ENCODE assay signal across 8 cellular contexts in the genomic region with DNA sequence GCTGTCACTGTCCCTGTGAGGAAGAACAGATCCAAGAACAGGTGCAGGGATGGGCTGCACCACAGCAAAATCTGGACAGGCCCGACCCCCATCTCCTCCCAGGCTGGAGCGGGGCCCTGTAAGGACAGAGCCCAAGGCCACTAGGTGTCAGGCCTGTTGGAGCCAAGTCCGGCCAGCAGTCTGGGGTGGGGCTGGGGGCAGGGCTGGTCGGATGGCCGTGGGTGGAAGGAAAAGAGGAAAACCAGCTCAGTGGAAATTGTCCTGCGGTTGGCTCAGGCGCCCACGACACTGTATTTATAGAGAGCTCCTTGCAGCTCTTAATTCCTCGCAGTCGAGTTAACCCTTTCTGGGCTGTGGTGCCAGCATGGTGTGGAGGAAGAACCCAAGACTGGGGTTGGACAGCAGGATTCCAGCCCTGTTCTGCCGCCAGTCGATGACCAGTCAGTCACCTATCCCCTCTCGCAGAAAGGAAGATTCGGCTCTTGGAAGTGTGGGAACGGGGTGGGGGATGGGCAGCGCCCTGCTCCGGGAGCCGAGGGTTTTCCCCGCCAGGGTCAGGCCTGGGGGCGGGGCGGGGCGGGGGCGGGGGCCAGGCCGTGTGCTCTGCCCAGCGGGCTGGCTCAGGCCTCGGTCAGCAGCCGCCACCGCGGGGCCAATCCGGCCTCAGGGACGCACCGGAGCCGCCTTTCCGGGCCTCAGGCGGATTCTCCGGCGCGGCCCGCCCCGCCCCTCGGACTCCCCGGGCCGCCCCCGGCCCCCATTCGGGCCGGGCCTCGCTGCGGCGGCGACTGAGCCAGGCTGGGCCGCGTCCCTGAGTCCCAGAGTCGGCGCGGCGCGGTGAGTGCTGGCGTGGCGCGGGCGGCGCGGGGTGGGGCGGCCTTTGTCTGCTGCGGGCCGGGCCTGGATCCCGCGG. TPM values are rescaled to one million over a fixed set of nuclear protein-coding genes. Genes with fewer than 3 reads are reported as not detected.
DNase-seq lines count a peak whose midpoint lies in the region; ATAC-seq and TF ChIP-seq lines count a peak whose summit lies in the region.

A gene (plus strand): TSS at position 760 of the 913 bp plus-strand sequence. CDS start 15,257 bp downstream, outside the sequence.

- H3K4me1 ChIP-seq in HUES6 (ENCODE audit: control insufficient read depth, insufficient read depth, low read length) (peaks cover 31% of the 10 kb centered on the region), esophagus squamous epithelium (peaks cover 36 to 65% (median 36%) of the 10 kb centered on the region in 3 donors), thyroid gland (peaks cover 7 to 34% of the 10 kb centered on the region in 2 donors)

- H3K4me1 Mint-ChIP-seq in activated CD4-positive, alpha-beta memory T cell treated with anti-CD3 and anti-CD28 coated beads for 36 hours (ENCODE audit: low read depth), result peaks cover 36% of the 10 kb centered on the region

- no peaks in the 10 kb centered on the region for H3K9me3 Mint-ChIP-seq in activated CD4-positive, alpha-beta memory T cell treated with anti-CD3 and anti-CD28 coated beads for 36 hours

- H3K36me3 ChIP-seq in HUES6 (ENCODE audit: control insufficient read depth, insufficient read depth, low read length) (no peaks in the 10 kb centered on the region), esophagus squamous epithelium (no peaks in the 10 kb centered on the region), thyroid gland (no peaks in the 10 kb centered on the region)

- ATAC-seq in GM21447 (IDR thresholded peaks at IDR 0.05; ENCODE audit: unreplicated experiment) (no peak), HG03108 (IDR thresholded peaks at IDR 0.05; ENCODE audit: unreplicated experiment) (no peak)

- H3K4me3 Mint-ChIP-seq in activated CD4-positive, alpha-beta memory T cell treated with anti-CD3 and anti-CD28 coated beads for 36 hours, result peak within 1 kb of the TSS; percentile 70

- H3K9ac ChIP-seq in HUES6 (ENCODE audit: low read length), result peak within 1 kb of the TSS; percentile 83

- H3K27me3 Mint-ChIP-seq in activated CD4-positive, alpha-beta memory T cell treated with anti-CD3 and anti-CD28 coated beads for 36 hours, result peaks cover 46% of the 10 kb centered on the region

- no peaks in the 10 kb centered on the region for H3K27me3 ChIP-seq in HUES6 (ENCODE audit: control insufficient read depth, insufficient read depth, low read length)
- H3K27me3 ChIP-seq in esophagus squamous epithelium, result peaks cover 0 to 98% (median 0%) of the 10 kb centered on the region in 4 donors
- H3K27me3 ChIP-seq in thyroid gland, result no peaks in the 10 kb centered on the region

- CTCF ChIA-PET in activated CD4-positive, alpha-beta memory T cell treated with anti-CD3 and anti-CD28 coated beads for 36 hours (lab: Charles Lee), result interaction anchor here (0.9 to 14.4 kb wide), 5 partner anchors 11 to 126 kb away, joined by 3 to 432 read pairs (median 5); no protein-coding TSS in a partner anchor

- peak; percentile 71 for DNase-seq in Daoy (ENCODE audit: low read depth)
- peak; percentile 38 for DNase-seq in activated CD4-positive, alpha-beta memory T cell treated with anti-CD3 and anti-CD28 coated beads for 36 hours
- DNase-seq in esophagus squamous epithelium (lab: John Stamatoyannopoulos, UW), result no peak
- peak; percentile 77 for DNase-seq in middle frontal gyrus (ENCODE audit: extremely low spot score, low spot score)
- DNase-seq in thyroid gland, result peak; percentile 83 to 85

- H3K4me3 ChIP-seq in HUES6 (ENCODE audit: low read depth, low read length) (peak within 1 kb of the TSS; percentile 92), esophagus squamous epithelium (peak within 1 kb of the TSS; percentile 42 to 70 (median 65)), thyroid gland (replicated peaks in 1 of 3) (peak within 1 kb of the TSS; percentile 54 to 97 (median 90))

- H3K9me3 ChIP-seq in HUES6 (ENCODE audit: control insufficient read depth, insufficient read depth, low read depth, low read length) (no peaks in the 10 kb centered on the region), esophagus squamous epithelium (no peaks in the 10 kb centered on the region), thyroid gland (no peaks in the 10 kb centered on the region)

- H3K27ac Mint-ChIP-seq in activated CD4-positive, alpha-beta memory T cell treated with anti-CD3 and anti-CD28 coated beads for 36 hours, result no peak within 1 kb of the TSS

- peak in 1 of 4 donors; percentile 43 for TF ChIP-seq POLR2A in esophagus squamous epithelium (IDR thresholded peaks at IDR 0.05)
- peak in 1 of 2 donors; percentile 4 for TF ChIP-seq POLR2A in thyroid gland (IDR thresholded peaks at IDR 0.05)

- H3K36me3 Mint-ChIP-seq in activated CD4-positive, alpha-beta memory T cell treated with anti-CD3 and anti-CD28 coated beads for 36 hours, result no peaks in the 10 kb centered on the region

- no peak for TF ChIP-seq CTCF in esophagus squamous epithelium (IDR thresholded peaks at IDR 0.05)
- TF ChIP-seq CTCF in thyroid gland (IDR thresholded peaks at IDR 0.05), result peak in 4 of 6 experiments; percentile 14 to 39 (median 29)

- intact Hi-C loops in activated CD4-positive, alpha-beta memory T cell treated with anti-CD3 and anti-CD28 coated beads for 36 hours (cut with micrococcal nuclease), result loop anchor here (1.0 kb wide), 1 partner anchor 13 kb away; no protein-coding TSS in a partner anchor
- intact Hi-C loops in esophagus squamous epithelium (cut with DNase I) (no loop called here), thyroid gland (cut with DNase I) (no loop called here)

- 3 to 23% methylated on average over 5 to 7 of the region's 68 CpGs for WGBS in esophagus squamous epithelium, 2 donors
- 3 to 8% methylated on average over 10 to 16 of the region's 68 CpGs for WGBS in thyroid gland, 2 donors

- H3K27ac ChIP-seq in HUES6 (ENCODE audit: low read depth, low read length), result peak within 1 kb of the TSS; percentile 90; the same call in 1 of the 2 replicates
- peak within 1 kb of the TSS; percentile 69 to 86 (median 80) for H3K27ac ChIP-seq in esophagus squamous epithelium
- H3K27ac ChIP-seq in thyroid gland, result peak within 1 kb of the TSS; percentile 58 to 87 (median 79)

- POLR2A ChIA-PET in activated CD4-positive, alpha-beta memory T cell treated with anti-CD3 and anti-CD28 coated beads for 36 hours (lab: Charles Lee), result interaction anchor here (1.5 kb wide), 1 partner anchor 14 kb away, joined by 4 read pairs; no protein-coding TSS in a partner anchor

RNA-seq across cellular contexts. Expression of the gene that starts here (rescaled TPM):
- total RNA-seq in Daoy (2014; rRNA removed; shearing (Covaris generic)), result 24.6 and 24.7 TPM in 2 replicates
- 1 to 10 TPM; 3.7 to 4.9 TPM for total RNA-seq in activated CD4-positive, alpha-beta memory T cell treated with anti-CD3 and anti-CD28 coated beads for 36 hours
- total RNA-seq in esophagus squamous epithelium (10 to 100 TPM; 12.9 to 21.9 (median 19.1) TPM), thyroid gland (10 to 100 TPM; 22.6 to 39.5 (median 28.9) TPM)

Comparison
In these comparisons a context has a peak if more than half of its experiments do, and no peak if none do; other contexts are left out.
1. CTCF ChIP-seq: peak in thyroid gland (4 of 6); none in esophagus squamous epithelium (0 of 6).
2. Peak in every context shown above with its lines, with median percentiles within 50 percentile points of each other: H3K27ac ChIP-seq and H3K4me3 ChIP-seq.